In genomic region chr5:36250427-36250826, GRCh38 we compare ENCODE assay signal across 21 cellular contexts. TPM values are rescaled to one million over a fixed set of nuclear protein-coding genes. Genes with fewer than 3 reads are reported as not detected.
DNase-seq lines count a peak whose midpoint lies in the region; ATAC-seq and TF ChIP-seq lines count a peak whose summit lies in the region.
"Had no signal": no experiment of that assay in that cellular context is flagged by ENCODE, and none has a peak within 500 bp of the region (broad histone marks: within the 10 kb centered on the region; RNA-seq: fewer than 3 reads in every experiment).

No MANE protein-coding gene starts in this region.

- 41 to 50% methylated on average over 4 of the region's 4 CpGs for WGBS in gastroesophageal sphincter (ENCODE audit: low coverage in 1 of 2), 2 donors

- H3K4me3 Mint-ChIP-seq in activated naive CD8-positive, alpha-beta T cell treated with anti-CD3 and anti-CD28 coated beads for 36 hours = no peak overlapping the region
- H3K4me3 Mint-ChIP-seq: CD4-positive, alpha-beta memory T cell; GM23338 had no signal

- no peaks in the 10 kb centered on the region for H3K9me3 ChIP-seq in HEK293 (ENCODE audit: control insufficient read depth, insufficient read depth, low read depth, low read length)
- H3K9me3 ChIP-seq in SK-N-MC (ENCODE audit: low read depth, low read length) = no peaks in the 10 kb centered on the region
- no peaks in the 10 kb centered on the region for H3K9me3 ChIP-seq in gastroesophageal sphincter
- H3K9me3 ChIP-seq: HAP-1 had no signal

- no peak for ATAC-seq in gastroesophageal sphincter
- ATAC-seq: GM23338 had no signal

- H3K9me3 Mint-ChIP-seq in activated naive CD8-positive, alpha-beta T cell treated with anti-CD3 and anti-CD28 coated beads for 36 hours = no peaks in the 10 kb centered on the region
- H3K9me3 Mint-ChIP-seq: CD4-positive, alpha-beta memory T cell; GM23338 had no signal

- no peak overlapping the region for H3K27ac Mint-ChIP-seq in activated naive CD8-positive, alpha-beta T cell treated with anti-CD3 and anti-CD28 coated beads for 36 hours
- H3K27ac Mint-ChIP-seq: CD4-positive, alpha-beta memory T cell; GM23338 had no signal

- TF ChIP-seq CTCF in HEK293 (tag by site-specific recombination; IDR thresholded peaks at IDR 0.05) (no peak), gastroesophageal sphincter (IDR thresholded peaks at IDR 0.05) (no peak)

- no peaks in the 10 kb centered on the region for H3K36me3 Mint-ChIP-seq in activated naive CD8-positive, alpha-beta T cell treated with anti-CD3 and anti-CD28 coated beads for 36 hours
- H3K36me3 Mint-ChIP-seq: CD4-positive, alpha-beta memory T cell had no signal

- H3K27me3 ChIP-seq in gastroesophageal sphincter = no peaks in the 10 kb centered on the region

- H3K36me3 ChIP-seq in HEK293 (ENCODE audit: control insufficient read depth in 2 of 2, insufficient read depth in 1 of 2, low read length in 2 of 2) = no peaks in the 10 kb centered on the region
- no peaks in the 10 kb centered on the region for H3K36me3 ChIP-seq in SK-N-MC (ENCODE audit: insufficient read depth, low read length)
- no peaks in the 10 kb centered on the region for H3K36me3 ChIP-seq in gastroesophageal sphincter
- H3K36me3 ChIP-seq: HAP-1 had no signal

- no peak for TF ChIP-seq POLR2A in gastroesophageal sphincter (IDR thresholded peaks at IDR 0.05)

- H3K4me3 ChIP-seq in HEK293 (ENCODE audit: low read depth, low read length) (no peak overlapping the region), SK-N-MC (no peak overlapping the region), gastroesophageal sphincter (no peak overlapping the region)
- H3K4me3 ChIP-seq: GM23338, HAP-1 had no signal

- DNase-seq in SK-N-MC (ENCODE audit: low read depth, low spot score) = no peak
- no peak for DNase-seq in NCI-H146 treated with DMSO at 0.1 percent for 48 hours (lab: John Stamatoyannopoulos, UW; ENCODE audit: unreplicated experiment)
- no peak for DNase-seq in activated effector memory CD4-positive, alpha-beta T cell treated with Interleukin-2 at 50 U/mL for 16 hours
- no peak for DNase-seq in activated naive CD8-positive, alpha-beta T cell treated with anti-CD3 and anti-CD28 coated beads for 36 hours
- DNase-seq in NCI-H510A (lab: John Stamatoyannopoulos, UW) = no peak
- DNase-seq: C1 segment of cervical spinal cord; Calu3; CD4-positive, alpha-beta memory T cell; COR-L47; DMS53; DMS79 treated with DMSO at 0.1 percent for 48 hours; GF-D8 had no signal

- POLR2A ChIA-PET in HEK293 (lab: Yijun Ruan, JAX) = interaction anchor here (1.4 kb wide), 1 partner anchor 8 kb away, joined by 8 read pairs; the partner anchor contains the start of gene NADK2

- peaks cover 5% of the 10 kb centered on the region for H3K27me3 Mint-ChIP-seq in activated naive CD8-positive, alpha-beta T cell treated with anti-CD3 and anti-CD28 coated beads for 36 hours

- H3K9ac ChIP-seq in SK-N-MC (ENCODE audit: insufficient read length) = peak overlapping the region; percentile 43

- no peaks in the 10 kb centered on the region for H3K4me1 Mint-ChIP-seq in activated naive CD8-positive, alpha-beta T cell treated with anti-CD3 and anti-CD28 coated beads for 36 hours
- H3K4me1 Mint-ChIP-seq: CD4-positive, alpha-beta memory T cell had no signal

- H3K4me1 ChIP-seq in HEK293 (ENCODE audit: control insufficient read depth, insufficient read depth, low read length) (0 out of 2 replicates have a peak, but pooled peaks cover 6% of the 10 kb centered on the region), gastroesophageal sphincter (peaks cover 0 to 45% (median 16%) of the 10 kb centered on the region in 3 donors)

- CTCF ChIA-PET in HEK293 (lab: Yijun Ruan, JAX) = interaction anchor here (0.6 to 3.1 kb wide), 5 partner anchors 8 to 171 kb away, joined by 3 to 14 read pairs (median 3); partner anchors contain the start of gene NADK2

- no peak for TF ChIP-seq EP300 in gastroesophageal sphincter (IDR thresholded peaks at IDR 0.05)

- H3K27ac ChIP-seq in HEK293 (ENCODE audit: extremely low read depth, low read depth, low read length) = no peak overlapping the region
- peak overlapping the region; percentile 7; the same call in 1 of the 2 replicates for H3K27ac ChIP-seq in SK-N-MC
- peak overlapping the region in 3 of 4 donors; percentile 66 to 95 (median 73) for H3K27ac ChIP-seq in gastroesophageal sphincter
- peak overlapping the region; percentile 20 for H3K27ac ChIP-seq in temporal lobe (ENCODE audit: low read depth, low read length)

TF ChIP-seq in HEK293, 187 proteins besides CTCF, POLR2A, EP300 and RAD21:
- TF ChIP-seq PRDM6 (tag by site-specific recombination; IDR thresholded peaks at IDR 0.05) = peak; percentile 94
- no peak for TF ChIP-seq WT1 (tag by site-specific recombination; IDR thresholded peaks at IDR 0.05)
- TF ChIP-seq ZBTB20 (tag by site-specific recombination; IDR thresholded peaks at IDR 0.05) = peak; percentile 49; the same call in 1 of the 2 replicates
- TF ChIP-seq ZSCAN18 (tag by site-specific recombination; IDR thresholded peaks at IDR 0.05) = no peak
- TF ChIP-seq ZBTB44 (tag by site-specific recombination; IDR thresholded peaks at IDR 0.05) = no peak
- no peak for TF ChIP-seq ZNF221 (tag by site-specific recombination; IDR thresholded peaks at IDR 0.05; ENCODE audit: borderline replicate concordance)
- no peak for TF ChIP-seq ZBTB7A (tag by site-specific recombination; IDR thresholded peaks at IDR 0.05; ENCODE audit: low read depth)
- TF ChIP-seq PRDM4 (tag by site-specific recombination; IDR thresholded peaks at IDR 0.05) = peak; percentile 54; the same call in 1 of the 2 replicates
TF ChIP-seq in HEK293: peak in this region for 3.

RNA-seq across cellular contexts. Expression of gene NADK2, which starts 8.7 kb away (rescaled TPM):
- total RNA-seq in gastroesophageal sphincter (10 to 100 TPM; 43.5 to 90.6 (median 60.9) TPM), temporal lobe (68.8 TPM)
- total RNA-seq in activated naive CD8-positive, alpha-beta T cell treated with anti-CD3 and anti-CD28 coated beads for 36 hours = 10 to 100 TPM; 24.5 to 30.5 TPM

RNA-seq across cellular contexts. Expression of gene RANBP3L, which starts 51.3 kb away (rescaled TPM):
- total RNA-seq in gastroesophageal sphincter = 10 to 100 TPM in 1 of 4 donors, 1 to 10 TPM in 3; 3.4 to 26.0 (median 6.1) TPM
- 9.6 TPM for total RNA-seq in temporal lobe
- total RNA-seq in activated naive CD8-positive, alpha-beta T cell treated with anti-CD3 and anti-CD28 coated beads for 36 hours = under 1 TPM; 0.10 to 0.14 TPM
- total RNA-seq: A172; A673; Calu3; CD4-positive, alpha-beta memory T cell; Daoy; G401; GM23338 had no signal
